In genomic region chr11:1103401-1104360, GRCh38 we compare ENCODE assay signal across 32 cellular contexts. TPM values are rescaled to one million over a fixed set of nuclear protein-coding genes. Genes with fewer than 3 reads are reported as not detected.
"Had no signal": no experiment of that assay in that cellular context is flagged by ENCODE, and none has a peak within 500 bp of the region (broad histone marks: within the 10 kb centered on the region; RNA-seq: fewer than 3 reads in every experiment).

No MANE protein-coding gene starts in this region.

- H3K9me3 ChIP-seq: breast epithelium, esophagus squamous epithelium, heart right ventricle, left lung, thyroid gland had no signal

- H3K4me3 Mint-ChIP-seq: activated B cell treated with CpG ODN at 0.5 μM for 24 hours; activated CD8-positive, alpha-beta T cell treated with anti-CD3 and anti-CD28 coated beads for 36 hours; activated naive CD4-positive, alpha-beta T cell treated with anti-CD3 and anti-CD28 coated beads, Interleukin-2, amount 50 U/mL, for 24 hours; activated naive CD8-positive, alpha-beta T cell treated with anti-CD3 and anti-CD28 coated beads, Interleukin-2, amount 50 U/mL, for 24 hours; activated T-cell treated with anti-CD3 and anti-CD28 coated beads, Interleukin-2, amount 50 U/mL, for 4 hours; activated T-helper 17 cell treated with anti-CD3 and anti-CD28 coated beads, Interleukin-2, amount 50 U/mL, for 72 hours; central memory CD8-positive, alpha-beta T cell; mesothelial cell of epicardium; naive thymus-derived CD4-positive, alpha-beta T cell; stimulated activated memory B cell treated with anti-CD40 and anti-IgM and Interleukin-4, amounts not matched to agents 10 μg/mL and 1 μg/mL and 100 μg/mL, for 72 hours; stimulated activated naive CD8-positive, alpha-beta T cell treated with anti-CD3 and anti-CD28 coated beads, Interleukin-15, amount 100 ng/mL, for 72 hours; T-helper 2 cell treated with Interferon-gamma antibody and Interleukin-4, amounts not matched to agents 5 μg/mL and 100 μg/mL, for 36 hours had no signal

- H3K27me3 Mint-ChIP-seq: activated B cell treated with CpG ODN at 0.5 μM for 24 hours; activated CD8-positive, alpha-beta T cell treated with anti-CD3 and anti-CD28 coated beads for 36 hours; activated naive CD4-positive, alpha-beta T cell treated with anti-CD3 and anti-CD28 coated beads, Interleukin-2, amount 50 U/mL, for 24 hours; activated naive CD8-positive, alpha-beta T cell treated with anti-CD3 and anti-CD28 coated beads, Interleukin-2, amount 50 U/mL, for 24 hours; activated T-helper 17 cell treated with anti-CD3 and anti-CD28 coated beads, Interleukin-2, amount 50 U/mL, for 72 hours; central memory CD8-positive, alpha-beta T cell; naive thymus-derived CD4-positive, alpha-beta T cell; stimulated activated naive CD8-positive, alpha-beta T cell treated with anti-CD3 and anti-CD28 coated beads, Interleukin-15, amount 100 ng/mL, for 72 hours had no signal

- H3K36me3 ChIP-seq: breast epithelium, esophagus squamous epithelium, heart right ventricle, left lung, thyroid gland, upper lobe of left lung had no signal

- H3K27me3 ChIP-seq: thyroid gland, upper lobe of left lung had no signal

- ATAC-seq: activated CD8-positive, alpha-beta T cell treated with anti-CD3 and anti-CD28 coated beads for 36 hours; activated naive CD8-positive, alpha-beta T cell treated with anti-CD3 and anti-CD28 coated beads, Interleukin-2, amount 50 U/mL, for 24 hours; activated T-cell treated with anti-CD3 and anti-CD28 coated beads, Interleukin-2, amount 50 U/mL, for 4 hours; activated T-helper 17 cell treated with anti-CD3 and anti-CD28 coated beads, Interleukin-2, amount 50 U/mL, for 72 hours; left lung; sciatic nerve; stimulated activated memory B cell treated with anti-CD40 and anti-IgM and Interleukin-4, amounts not matched to agents 10 μg/mL and 1 μg/mL and 100 μg/mL, for 72 hours; stimulated activated naive CD8-positive, alpha-beta T cell treated with anti-CD3 and anti-CD28 coated beads, Interleukin-15, amount 100 ng/mL, for 72 hours had no signal

- H3K36me3 Mint-ChIP-seq: activated naive CD4-positive, alpha-beta T cell treated with anti-CD3 and anti-CD28 coated beads, Interleukin-2, amount 50 U/mL, for 24 hours; mesothelial cell of epicardium; stimulated activated memory B cell treated with anti-CD40 and anti-IgM and Interleukin-4, amounts not matched to agents 10 μg/mL and 1 μg/mL and 100 μg/mL, for 72 hours had no signal

- H3K4me1 ChIP-seq: breast epithelium, esophagus squamous epithelium, heart right ventricle, left lung, thyroid gland, upper lobe of left lung had no signal

- H3K27ac Mint-ChIP-seq: activated B cell treated with CpG ODN at 0.5 μM for 24 hours; activated CD8-positive, alpha-beta T cell treated with anti-CD3 and anti-CD28 coated beads for 36 hours; activated naive CD4-positive, alpha-beta T cell treated with anti-CD3 and anti-CD28 coated beads, Interleukin-2, amount 50 U/mL, for 24 hours; activated naive CD8-positive, alpha-beta T cell treated with anti-CD3 and anti-CD28 coated beads, Interleukin-2, amount 50 U/mL, for 24 hours; activated T-helper 17 cell treated with anti-CD3 and anti-CD28 coated beads, Interleukin-2, amount 50 U/mL, for 72 hours; mesothelial cell of epicardium; naive thymus-derived CD4-positive, alpha-beta T cell; stimulated activated memory B cell treated with anti-CD40 and anti-IgM and Interleukin-4, amounts not matched to agents 10 μg/mL and 1 μg/mL and 100 μg/mL, for 72 hours; T-helper 2 cell treated with Interferon-gamma antibody and Interleukin-4, amounts not matched to agents 5 μg/mL and 100 μg/mL, for 36 hours had no signal

- H3K27ac ChIP-seq: breast epithelium, esophagus squamous epithelium, heart right ventricle, left lung, skin epidermis, thyroid gland, upper lobe of left lung had no signal

- DNase-seq: activated B cell treated with CpG ODN at 0.5 μM for 24 hours; activated CD4-positive, alpha-beta T cell treated with anti-CD3 and anti-CD28 coated beads, Interleukin-2, amount 50 U/mL, for 1 hour; activated CD8-positive, alpha-beta T cell treated with anti-CD3 and anti-CD28 coated beads for 36 hours; activated naive CD8-positive, alpha-beta T cell treated with anti-CD3 and anti-CD28 coated beads, Interleukin-2, amount 50 U/mL, for 24 hours; activated T-cell treated with anti-CD3 and anti-CD28 coated beads, Interleukin-2, amount 50 U/mL, for 4 hours; amygdala; dermis blood vessel endothelial cell; effector CD4-positive, alpha-beta T cell; esophagus squamous epithelium; foreskin melanocyte; kidney glomerular epithelial cell; stimulated activated CD4-positive, alpha-beta T cell treated with anti-CD3 and anti-CD28 coated beads, Interleukin-4, amount 100 ng/mL, for 24 hours; stimulated activated naive CD8-positive, alpha-beta T cell treated with anti-CD3 and anti-CD28 coated beads, Interleukin-15, amount 100 ng/mL, for 72 hours; substantia nigra; T-helper 1 cell; thyroid gland had no signal

- H3K4me1 Mint-ChIP-seq: activated B cell treated with CpG ODN at 0.5 μM for 24 hours; activated naive CD4-positive, alpha-beta T cell treated with anti-CD3 and anti-CD28 coated beads, Interleukin-2, amount 50 U/mL, for 24 hours; activated naive CD8-positive, alpha-beta T cell treated with anti-CD3 and anti-CD28 coated beads, Interleukin-2, amount 50 U/mL, for 24 hours; activated T-helper 17 cell treated with anti-CD3 and anti-CD28 coated beads, Interleukin-2, amount 50 U/mL, for 72 hours; central memory CD8-positive, alpha-beta T cell; mesothelial cell of epicardium; naive thymus-derived CD4-positive, alpha-beta T cell; stimulated activated memory B cell treated with anti-CD40 and anti-IgM and Interleukin-4, amounts not matched to agents 10 μg/mL and 1 μg/mL and 100 μg/mL, for 72 hours; stimulated activated naive CD8-positive, alpha-beta T cell treated with anti-CD3 and anti-CD28 coated beads, Interleukin-15, amount 100 ng/mL, for 72 hours had no signal

- FAIRE-seq: colon had no signal

- H3K9me3 Mint-ChIP-seq: activated B cell treated with CpG ODN at 0.5 μM for 24 hours; activated CD8-positive, alpha-beta T cell treated with anti-CD3 and anti-CD28 coated beads for 36 hours; activated naive CD4-positive, alpha-beta T cell treated with anti-CD3 and anti-CD28 coated beads, Interleukin-2, amount 50 U/mL, for 24 hours; activated naive CD8-positive, alpha-beta T cell treated with anti-CD3 and anti-CD28 coated beads, Interleukin-2, amount 50 U/mL, for 24 hours; activated T-cell treated with anti-CD3 and anti-CD28 coated beads, Interleukin-2, amount 50 U/mL, for 4 hours; activated T-helper 17 cell treated with anti-CD3 and anti-CD28 coated beads, Interleukin-2, amount 50 U/mL, for 72 hours; central memory CD8-positive, alpha-beta T cell; mesothelial cell of epicardium had no signal

- H3K4me3 ChIP-seq: breast epithelium, esophagus squamous epithelium, heart right ventricle, left lung, skin epidermis, thyroid gland, upper lobe of left lung had no signal

RNA-seq across cellular contexts. Expression of gene MUC2, which starts 29.0 kb away (rescaled TPM):
- total RNA-seq: activated B cell treated with CpG ODN at 0.5 μM for 24 hours; activated CD8-positive, alpha-beta T cell treated with anti-CD3 and anti-CD28 coated beads for 36 hours; activated T-helper 17 cell treated with anti-CD3 and anti-CD28 coated beads, Interleukin-2, amount 50 U/mL, for 72 hours; dermis blood vessel endothelial cell; glomerular endothelial cell; left lung; naive thymus-derived CD4-positive, alpha-beta T cell; osteoblast; sciatic nerve; thyroid gland had no signal
- polyA plus RNA-seq: heart right ventricle; naive thymus-derived CD4-positive, alpha-beta T cell had no signal

RNA-seq across cellular contexts. Expression of gene MUC5AC, which starts 54.1 kb away (rescaled TPM):
- total RNA-seq: activated B cell treated with CpG ODN at 0.5 μM for 24 hours; activated CD8-positive, alpha-beta T cell treated with anti-CD3 and anti-CD28 coated beads for 36 hours; activated T-helper 17 cell treated with anti-CD3 and anti-CD28 coated beads, Interleukin-2, amount 50 U/mL, for 72 hours; breast epithelium; dermis blood vessel endothelial cell; glomerular endothelial cell; heart right ventricle; mesothelial cell of epicardium; naive thymus-derived CD4-positive, alpha-beta T cell; osteoblast; thyroid gland had no signal
- polyA plus RNA-seq: heart right ventricle; naive thymus-derived CD4-positive, alpha-beta T cell had no signal
